Comparison of ENCODE assay signal across 2 cellular contexts in the genomic region with DNA sequence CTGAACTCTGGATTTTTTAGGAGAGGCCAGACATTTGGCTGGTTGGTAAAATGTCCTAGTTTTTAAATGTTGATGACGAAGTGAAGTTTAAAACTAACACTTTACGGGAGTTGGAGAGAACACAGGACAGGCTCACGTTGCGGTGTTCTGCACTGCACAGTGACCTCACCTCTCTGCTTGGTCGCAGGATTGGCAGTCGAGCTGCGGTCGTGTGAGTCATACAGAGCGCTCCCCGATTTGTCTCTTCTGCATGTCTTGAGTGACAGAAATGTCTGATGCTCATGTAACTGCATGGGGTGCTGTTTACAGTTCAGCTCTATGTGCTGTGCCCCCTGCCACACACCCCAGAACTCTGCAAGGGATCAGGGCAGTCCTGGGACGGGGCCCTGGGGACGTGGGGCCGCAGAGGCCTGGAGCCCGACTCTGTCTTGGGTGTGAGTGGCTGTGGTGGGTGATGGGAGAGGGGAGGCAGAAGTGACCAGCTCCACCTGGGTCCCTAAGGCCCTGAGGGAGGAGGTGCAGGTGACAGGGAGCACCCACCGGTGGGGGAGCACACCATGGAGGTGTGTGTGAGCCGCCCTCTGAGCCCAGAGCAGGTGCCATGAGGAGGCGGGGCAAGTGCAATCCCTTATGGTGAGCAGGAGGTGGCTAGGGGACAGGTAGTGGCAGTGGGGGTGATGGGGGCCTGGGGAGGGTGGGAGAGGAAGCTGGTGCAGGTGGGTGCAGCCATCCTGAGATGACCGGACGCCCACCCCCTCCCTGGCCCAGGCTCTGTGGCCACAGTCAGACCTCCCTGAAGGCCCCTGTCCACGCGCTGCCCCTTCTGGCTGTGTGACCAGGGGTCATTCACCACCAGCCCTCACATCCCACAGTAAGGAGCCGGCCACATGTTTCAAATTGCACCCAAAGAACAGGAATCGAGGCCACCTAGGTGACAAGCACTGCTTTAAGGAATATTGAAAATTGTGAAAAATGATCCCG.
TF ChIP-seq lines count a peak whose summit lies in the region.

No MANE protein-coding gene starts in this region.

TF ChIP-seq in H1, 55 proteins besides CTCF, POLR2A, EP300 and RAD21:
- TF ChIP-seq JUN (IDR thresholded peaks at IDR 0.05; ENCODE audit: low read depth, low read length): no peak
- TF ChIP-seq NANOG (IDR thresholded peaks at IDR 0.05; ENCODE audit: insufficient read depth, low read depth, low read length, poor library complexity, severe bottlenecking): no peak
- no peak for TF ChIP-seq TAF1 (IDR thresholded peaks at IDR 0.05; ENCODE audit: low read depth, low read length)
- TF ChIP-seq CHD2 (IDR thresholded peaks at IDR 0.05; ENCODE audit: low read length): no peak
- no peak for TF ChIP-seq GTF2F1 (IDR thresholded peaks at IDR 0.05; ENCODE audit: borderline replicate concordance, low read depth, low read length)
- TF ChIP-seq SIX5 (IDR thresholded peaks at IDR 0.05; ENCODE audit: low read depth, low read length): no peak
- TF ChIP-seq ZNF274 (IDR thresholded peaks at IDR 0.05; ENCODE audit: borderline replicate concordance, extremely low read depth, low read length): no peak
- TF ChIP-seq, protein P1, sequence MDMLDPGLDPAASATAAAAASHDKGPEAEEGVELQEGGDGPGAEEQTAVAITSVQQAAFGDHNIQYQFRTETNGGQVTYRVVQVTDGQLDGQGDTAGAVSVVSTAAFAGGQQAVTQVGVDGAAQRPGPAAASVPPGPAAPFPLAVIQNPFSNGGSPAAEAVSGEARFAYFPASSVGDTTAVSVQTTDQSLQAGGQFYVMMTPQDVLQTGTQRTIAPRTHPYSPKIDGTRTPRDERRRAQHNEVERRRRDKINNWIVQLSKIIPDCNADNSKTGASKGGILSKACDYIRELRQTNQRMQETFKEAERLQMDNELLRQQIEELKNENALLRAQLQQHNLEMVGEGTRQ (IDR thresholded peaks at IDR 0.05; ENCODE audit: low read length): no peak

TF ChIP-seq in SK-N-SH treated with all-trans-retinoic acid at 6 μM for 48 hours, 23 proteins besides CTCF, POLR2A, EP300 and RAD21:
- TF ChIP-seq ZC3H10 (CRISPR knock-in tag; IDR thresholded peaks at IDR 0.05): no peak
- TF ChIP-seq, protein P2, sequence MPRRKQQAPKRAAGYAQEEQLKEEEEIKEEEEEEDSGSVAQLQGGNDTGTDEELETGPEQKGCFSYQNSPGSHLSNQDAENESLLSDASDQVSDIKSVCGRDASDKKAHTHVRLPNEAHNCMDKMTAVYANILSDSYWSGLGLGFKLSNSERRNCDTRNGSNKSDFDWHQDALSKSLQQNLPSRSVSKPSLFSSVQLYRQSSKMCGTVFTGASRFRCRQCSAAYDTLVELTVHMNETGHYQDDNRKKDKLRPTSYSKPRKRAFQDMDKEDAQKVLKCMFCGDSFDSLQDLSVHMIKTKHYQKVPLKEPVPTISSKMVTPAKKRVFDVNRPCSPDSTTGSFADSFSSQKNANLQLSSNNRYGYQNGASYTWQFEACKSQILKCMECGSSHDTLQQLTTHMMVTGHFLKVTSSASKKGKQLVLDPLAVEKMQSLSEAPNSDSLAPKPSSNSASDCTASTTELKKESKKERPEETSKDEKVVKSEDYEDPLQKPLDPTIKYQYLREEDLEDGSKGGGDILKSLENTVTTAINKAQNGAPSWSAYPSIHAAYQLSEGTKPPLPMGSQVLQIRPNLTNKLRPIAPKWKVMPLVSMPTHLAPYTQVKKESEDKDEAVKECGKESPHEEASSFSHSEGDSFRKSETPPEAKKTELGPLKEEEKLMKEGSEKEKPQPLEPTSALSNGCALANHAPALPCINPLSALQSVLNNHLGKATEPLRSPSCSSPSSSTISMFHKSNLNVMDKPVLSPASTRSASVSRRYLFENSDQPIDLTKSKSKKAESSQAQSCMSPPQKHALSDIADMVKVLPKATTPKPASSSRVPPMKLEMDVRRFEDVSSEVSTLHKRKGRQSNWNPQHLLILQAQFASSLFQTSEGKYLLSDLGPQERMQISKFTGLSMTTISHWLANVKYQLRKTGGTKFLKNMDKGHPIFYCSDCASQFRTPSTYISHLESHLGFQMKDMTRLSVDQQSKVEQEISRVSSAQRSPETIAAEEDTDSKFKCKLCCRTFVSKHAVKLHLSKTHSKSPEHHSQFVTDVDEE (CRISPR knock-in tag; IDR thresholded peaks at IDR 0.05): no peak
- TF ChIP-seq TCF4 (CRISPR knock-in tag; IDR thresholded peaks at IDR 0.05; ENCODE audit: borderline replicate concordance): no peak
- TF ChIP-seq, protein P3, sequence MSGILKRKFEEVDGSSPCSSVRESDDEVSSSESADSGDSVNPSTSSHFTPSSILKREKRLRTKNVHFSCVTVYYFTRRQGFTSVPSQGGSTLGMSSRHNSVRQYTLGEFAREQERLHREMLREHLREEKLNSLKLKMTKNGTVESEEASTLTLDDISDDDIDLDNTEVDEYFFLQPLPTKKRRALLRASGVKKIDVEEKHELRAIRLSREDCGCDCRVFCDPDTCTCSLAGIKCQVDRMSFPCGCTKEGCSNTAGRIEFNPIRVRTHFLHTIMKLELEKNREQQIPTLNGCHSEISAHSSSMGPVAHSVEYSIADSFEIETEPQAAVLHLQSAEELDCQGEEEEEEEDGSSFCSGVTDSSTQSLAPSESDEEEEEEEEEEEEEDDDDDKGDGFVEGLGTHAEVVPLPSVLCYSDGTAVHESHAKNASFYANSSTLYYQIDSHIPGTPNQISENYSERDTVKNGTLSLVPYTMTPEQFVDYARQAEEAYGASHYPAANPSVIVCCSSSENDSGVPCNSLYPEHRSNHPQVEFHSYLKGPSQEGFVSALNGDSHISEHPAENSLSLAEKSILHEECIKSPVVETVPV (CRISPR knock-in tag; IDR thresholded peaks at IDR 0.05): no peak
- no peak for TF ChIP-seq ZNF8 (CRISPR knock-in tag; IDR thresholded peaks at IDR 0.05)
- no peak for TF ChIP-seq RARB (CRISPR knock-in tag; IDR thresholded peaks at IDR 0.05)
- TF ChIP-seq ESRRG (CRISPR knock-in tag; IDR thresholded peaks at IDR 0.05): no peak
- no peak for TF ChIP-seq GLIS3 (CRISPR knock-in tag; IDR thresholded peaks at IDR 0.05)
- no peak for TF ChIP-seq BACH2 (CRISPR knock-in tag; IDR thresholded peaks at IDR 0.05; ENCODE audit: borderline replicate concordance)
- no peak for TF ChIP-seq ZFP30 (CRISPR knock-in tag; IDR thresholded peaks at IDR 0.05)
- no peak for TF ChIP-seq ARNTL (CRISPR knock-in tag; IDR thresholded peaks at IDR 0.05; ENCODE audit: borderline replicate concordance, low read depth)
- TF ChIP-seq ZFP3 (CRISPR knock-in tag; IDR thresholded peaks at IDR 0.05): no peak
